ENCODE assay signal across 8 cellular contexts in the genomic region with DNA sequence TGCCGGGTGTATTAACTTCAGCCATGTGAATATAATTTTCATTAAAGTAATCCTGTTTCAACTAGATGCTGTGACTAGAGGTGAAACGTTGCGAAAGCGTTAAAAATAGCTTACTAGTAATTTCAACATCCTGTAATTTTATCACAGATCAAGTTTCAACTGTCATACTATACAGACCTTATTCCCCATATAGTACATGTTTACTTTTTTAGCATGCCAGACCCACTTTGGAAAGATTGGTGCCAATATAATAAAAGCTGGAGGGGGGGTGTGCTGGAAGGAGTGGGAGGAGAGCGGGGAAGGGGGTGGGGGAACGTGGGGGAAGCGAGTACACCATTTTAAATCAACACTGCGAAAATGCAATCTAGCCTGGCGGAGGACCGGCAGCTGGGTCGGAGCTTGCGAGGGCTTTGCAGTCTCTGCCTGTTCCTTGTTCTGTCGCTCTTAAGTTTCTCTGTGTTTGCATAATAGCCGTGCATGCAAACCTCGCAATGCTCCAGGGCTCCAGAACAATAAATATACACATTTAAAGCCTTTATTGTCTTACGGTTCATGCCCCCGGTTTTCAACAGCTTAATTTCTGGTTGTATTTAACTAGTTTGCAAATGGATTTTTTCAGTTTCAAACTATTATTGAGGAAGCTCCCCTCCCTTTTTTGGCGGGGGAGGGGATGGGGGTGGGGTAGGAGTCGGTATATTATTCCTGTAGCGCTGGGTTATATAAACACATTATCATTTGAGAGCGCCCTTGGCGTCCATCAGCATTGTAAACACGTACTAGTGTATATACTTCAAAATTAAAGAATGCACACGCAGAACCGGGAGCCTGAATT. TPM values are rescaled to one million over a fixed set of nuclear protein-coding genes. Genes with fewer than 3 reads are reported as not detected.
DNase-seq lines count a peak whose midpoint lies in the region; ATAC-seq and TF ChIP-seq lines count a peak whose summit lies in the region.

No MANE protein-coding gene starts in this region.

- no peak for TF ChIP-seq CTCF in BJ (IDR thresholded peaks at IDR 0.05; ENCODE audit: insufficient read depth, low read depth, low read length)

- CTCF ChIA-PET in BJ (lab: Yijun Ruan, JAX) = interaction anchor here (0.8 to 1.9 kb wide), 3 partner anchors 10 to 149 kb away, joined by 3 to 6 read pairs (median 6); no protein-coding TSS in a partner anchor

- H3K36me3 ChIP-seq in BJ (ENCODE audit: control insufficient read depth, insufficient read depth, low read length) = no peaks in the 10 kb centered on the region
- H3K36me3 ChIP-seq in effector memory CD4-positive, alpha-beta T cell (ENCODE audit: control insufficient read depth, insufficient read depth, low read length) = no peaks in the 10 kb centered on the region

- POLR2A ChIA-PET in BJ (lab: Charles Lee) = interaction anchor here (0.6 to 0.7 kb wide), 3 partner anchors 39 to 154 kb away, joined by 3 to 5 read pairs (median 3); no protein-coding TSS in a partner anchor

- H3K4me3 ChIP-seq in BJ (ENCODE audit: low read depth, low read length) = peak overlapping the region; percentile 57
- H3K4me3 ChIP-seq in effector memory CD4-positive, alpha-beta T cell (ENCODE audit: insufficient read depth, low read depth, low read length, poor library complexity, severe bottlenecking) = peak overlapping the region; percentile 75

- no peaks in the 10 kb centered on the region for H3K27me3 Mint-ChIP-seq in stimulated activated naive CD8-positive, alpha-beta T cell treated with anti-CD3 and anti-CD28 coated beads, Interleukin-15, amount 100 ng/mL, for 72 hours

- H3K9me3 ChIP-seq in effector memory CD4-positive, alpha-beta T cell (ENCODE audit: control insufficient read depth, low read length) = no peaks in the 10 kb centered on the region

- peaks cover 25% of the 10 kb centered on the region for H3K4me1 ChIP-seq in effector memory CD4-positive, alpha-beta T cell (ENCODE audit: control insufficient read depth, insufficient read depth, low read length, poor library complexity, severe bottlenecking)

- peak overlapping the region; percentile 97 to 100 for H3K27ac Mint-ChIP-seq in stimulated activated naive CD8-positive, alpha-beta T cell treated with anti-CD3 and anti-CD28 coated beads, Interleukin-15, amount 100 ng/mL, for 72 hours

- ATAC-seq in GM19025 (IDR thresholded peaks at IDR 0.05; ENCODE audit: low read depth, unreplicated experiment) (peak; percentile 25), HG03135 (IDR thresholded peaks at IDR 0.05; ENCODE audit: unreplicated experiment) (peak; percentile 37)
- ATAC-seq in stimulated activated naive CD8-positive, alpha-beta T cell treated with anti-CD3 and anti-CD28 coated beads, Interleukin-15, amount 100 ng/mL, for 72 hours = peak; percentile 10

- DNase-seq in BJ (ENCODE audit: low read depth) (no peak), NCI-H226 (peak; percentile 40), medulla oblongata (ENCODE audit: extremely low spot score) (peak; percentile 59)
- peak; percentile 54 for DNase-seq in activated CD4-positive, alpha-beta T cell treated with anti-CD3 and anti-CD28 coated beads, Interleukin-2, amount 50 U/mL, for 1 hour
- peak; percentile 31 to 42 (median 32) for DNase-seq in effector memory CD4-positive, alpha-beta T cell
- peak; percentile 50 to 60 for DNase-seq in stimulated activated naive CD8-positive, alpha-beta T cell treated with anti-CD3 and anti-CD28 coated beads, Interleukin-15, amount 100 ng/mL, for 72 hours

- no peaks in the 10 kb centered on the region for H3K27me3 ChIP-seq in BJ (ENCODE audit: control insufficient read depth, insufficient read depth, low read length)
- no peaks in the 10 kb centered on the region for H3K27me3 ChIP-seq in effector memory CD4-positive, alpha-beta T cell (replicated peaks; ENCODE audit: control insufficient read depth, insufficient read depth, low read length, poor library complexity, severe bottlenecking)

- H3K27ac ChIP-seq in effector memory CD4-positive, alpha-beta T cell (ENCODE audit: insufficient read depth, low read length, poor library complexity, severe bottlenecking) = peak overlapping the region; percentile 88

- peaks cover 43% of the 10 kb centered on the region for H3K4me1 Mint-ChIP-seq in stimulated activated naive CD8-positive, alpha-beta T cell treated with anti-CD3 and anti-CD28 coated beads, Interleukin-15, amount 100 ng/mL, for 72 hours

- H3K9me3 Mint-ChIP-seq in stimulated activated naive CD8-positive, alpha-beta T cell treated with anti-CD3 and anti-CD28 coated beads, Interleukin-15, amount 100 ng/mL, for 72 hours = no peaks in the 10 kb centered on the region

- H3K4me3 Mint-ChIP-seq in stimulated activated naive CD8-positive, alpha-beta T cell treated with anti-CD3 and anti-CD28 coated beads, Interleukin-15, amount 100 ng/mL, for 72 hours = peak overlapping the region; percentile 79 to 93

RNA-seq across cellular contexts. Expression of a gene that starts 1.3 kb away (rescaled TPM):
- polyA plus RNA-seq in BJ (2011; rRNA removed) = 73.8 and 74.5 TPM in 2 replicates
- polyA minus RNA-seq in BJ (2011; rRNA and poly(A)+ RNA removed) = 175 and 186 TPM in 2 replicates
